22 cellular contexts compared by ENCODE assay signal in genomic region chr10:20936388-20936787, GRCh38.
"Had no signal": no experiment of that assay in that cellular context is flagged by ENCODE, and none has a peak within 500 bp of the region (broad histone marks: within the 10 kb centered on the region; RNA-seq: fewer than 3 reads in every experiment).

No MANE protein-coding gene starts in this region.

- DNase-seq: cortex of kidney; effector memory CD8-positive, alpha-beta T cell; erythroblast; esophagus squamous epithelium; foreskin melanocyte; hypothalamus; natural killer cell; occipital lobe; ovary; posterior cingulate gyrus; psoas muscle; right cardiac atrium; sigmoid colon; stimulated activated CD4-positive, alpha-beta T cell treated with anti-CD3 and anti-CD28 coated beads, Interleukin-2, amount 100 ng/mL, for 24 hours; stimulated activated CD4-positive, alpha-beta T cell treated with anti-CD3 and anti-CD28 coated beads, Interleukin-4, amount 100 ng/mL, for 24 hours; stimulated activated naive CD4-positive, alpha-beta T cell treated with Interleukin-2 at 50 U/mL for 16 hours; stomach; thyroid gland; trophoblast cell had no signal

- H3K4me1 ChIP-seq: esophagus squamous epithelium, psoas muscle, sigmoid colon, stomach, thyroid gland had no signal

- H3K27me3 ChIP-seq: esophagus squamous epithelium, ovary, sigmoid colon, stomach, thyroid gland had no signal

- H3K36me3 ChIP-seq: esophagus squamous epithelium, ovary, sigmoid colon, stomach, thyroid gland had no signal

- H3K27ac ChIP-seq: esophagus squamous epithelium, ovary, psoas muscle, sigmoid colon, stomach, thyroid gland had no signal

- ATAC-seq: effector memory CD8-positive, alpha-beta T cell; natural killer cell; psoas muscle; right cardiac atrium; stimulated activated effector memory CD8-positive, alpha-beta T cell treated with anti-CD3 and anti-CD28 coated beads, Interleukin-12 subunit alpha, Interleukin-12 subunit beta, amount 100 ng/mL, for 72 hours had no signal

- H3K4me1 Mint-ChIP-seq: memory B cell; natural killer cell; stimulated activated effector memory CD8-positive, alpha-beta T cell treated with anti-CD3 and anti-CD28 coated beads, Interleukin-12 subunit alpha, Interleukin-12 subunit beta, amount 100 ng/mL, for 72 hours had no signal

- H3K27ac Mint-ChIP-seq: effector memory CD8-positive, alpha-beta T cell; memory B cell; natural killer cell; stimulated activated effector memory CD8-positive, alpha-beta T cell treated with anti-CD3 and anti-CD28 coated beads, Interleukin-12 subunit alpha, Interleukin-12 subunit beta, amount 100 ng/mL, for 72 hours had no signal

- H3K27me3 Mint-ChIP-seq: effector memory CD8-positive, alpha-beta T cell; memory B cell had no signal

- H3K4me3 Mint-ChIP-seq: effector memory CD8-positive, alpha-beta T cell; memory B cell; natural killer cell; stimulated activated effector memory CD8-positive, alpha-beta T cell treated with anti-CD3 and anti-CD28 coated beads, Interleukin-12 subunit alpha, Interleukin-12 subunit beta, amount 100 ng/mL, for 72 hours had no signal

- H3K36me3 Mint-ChIP-seq: memory B cell; natural killer cell; stimulated activated effector memory CD8-positive, alpha-beta T cell treated with anti-CD3 and anti-CD28 coated beads, Interleukin-12 subunit alpha, Interleukin-12 subunit beta, amount 100 ng/mL, for 72 hours had no signal

- H3K9me3 ChIP-seq: esophagus squamous epithelium, ovary, psoas muscle, thyroid gland had no signal

- H3K4me3 ChIP-seq: esophagus squamous epithelium, lung, ovary, psoas muscle, sigmoid colon, stomach, thyroid gland had no signal
